ENCODE assay signal across 21 cellular contexts in the genomic region with DNA sequence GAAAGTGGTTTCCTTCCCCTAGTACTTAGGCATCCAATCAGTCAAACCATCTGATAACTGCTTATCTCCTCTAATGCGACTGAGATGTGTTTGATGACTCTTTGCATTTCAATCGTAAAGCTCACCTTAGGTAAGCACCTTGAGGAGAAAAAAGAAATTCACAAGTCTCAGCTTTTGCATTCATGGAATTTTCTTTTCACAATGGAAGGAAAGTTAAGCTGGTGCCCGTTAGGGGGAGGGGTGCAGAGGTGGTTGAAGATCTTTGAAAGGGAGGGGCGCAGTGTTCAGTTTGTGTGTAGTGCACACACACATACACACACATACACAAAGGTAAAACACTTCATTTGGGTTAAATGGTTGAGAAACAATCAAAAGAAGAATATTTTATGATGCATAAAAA.
DNase-seq lines count a peak whose midpoint lies in the region; ATAC-seq, FAIRE-seq and TF ChIP-seq lines count a peak whose summit lies in the region.
"Had no signal": no experiment of that assay in that cellular context is flagged by ENCODE, and none has a peak within 500 bp of the region (broad histone marks: within the 10 kb centered on the region; RNA-seq: fewer than 3 reads in every experiment).

No MANE protein-coding gene starts in this region.

- H3K27ac Mint-ChIP-seq in Caco-2 (ENCODE audit: unreplicated experiment), result peak overlapping the region; percentile 77
- peak overlapping the region; percentile 62 for H3K27ac Mint-ChIP-seq in endodermal cell
- peak overlapping the region; percentile 15 for H3K27ac Mint-ChIP-seq in nephron progenitor cell
- H3K27ac Mint-ChIP-seq: CD4-positive, alpha-beta memory T cell; T-cell had no signal

- H3K36me3 Mint-ChIP-seq in Caco-2 (ENCODE audit: insufficient read depth, unreplicated experiment), result no peaks in the 10 kb centered on the region
- no peaks in the 10 kb centered on the region for H3K36me3 Mint-ChIP-seq in endodermal cell (ENCODE audit: low read depth)
- H3K36me3 Mint-ChIP-seq in nephron progenitor cell (ENCODE audit: low read depth), result no peaks in the 10 kb centered on the region
- H3K36me3 Mint-ChIP-seq: CD4-positive, alpha-beta memory T cell; T-cell had no signal

- CTCF ChIA-PET in Caco-2 (lab: Charles Lee), result interaction anchor here (0.6 to 1.8 kb wide), 7 partner anchors 53 to 194 kb away, joined by 3 to 8 read pairs (median 4); partner anchors contain the start of gene ATP9A

- POLR2A ChIA-PET in Caco-2 (lab: Charles Lee), result interaction anchor here (0.6 to 0.7 kb wide), 2 partner anchors 45 to 60 kb away, joined by 3 read pairs; no protein-coding TSS in a partner anchor

- peaks cover 52% of the 10 kb centered on the region for H3K4me1 ChIP-seq in Caco-2
- H3K4me1 ChIP-seq in endodermal cell (ENCODE audit: control insufficient read depth, insufficient read depth, low read length), result peaks cover 18% of the 10 kb centered on the region
- no peaks in the 10 kb centered on the region for H3K4me1 ChIP-seq in lower lobe of right lung

- no peaks in the 10 kb centered on the region for H3K9me3 Mint-ChIP-seq in Caco-2 (ENCODE audit: unreplicated experiment)
- no peaks in the 10 kb centered on the region for H3K9me3 Mint-ChIP-seq in endodermal cell
- no peaks in the 10 kb centered on the region for H3K9me3 Mint-ChIP-seq in nephron progenitor cell
- H3K9me3 Mint-ChIP-seq: CD4-positive, alpha-beta memory T cell; T-cell had no signal

- H3K4me1 Mint-ChIP-seq in Caco-2 (ENCODE audit: low read depth, unreplicated experiment), result peaks cover 49% of the 10 kb centered on the region
- peaks cover 45% of the 10 kb centered on the region for H3K4me1 Mint-ChIP-seq in endodermal cell
- H3K4me1 Mint-ChIP-seq in nephron progenitor cell, result peaks cover 35% of the 10 kb centered on the region
- H3K4me1 Mint-ChIP-seq: CD4-positive, alpha-beta memory T cell; T-cell had no signal

- no peak overlapping the region for H3K9ac ChIP-seq in endodermal cell (ENCODE audit: extremely low read depth, low read length, poor library complexity, severe bottlenecking)
- H3K9ac ChIP-seq: GM23248, SK-N-SH had no signal

- DNase-seq in Caco-2 (peak; percentile 62 to 72), HTR-8/SVneo (ENCODE audit: insufficient read length, low spot score) (no peak), endodermal cell (peak; percentile 75), nephron progenitor cell (no peak), DMS79 (lab: John Stamatoyannopoulos, UW) (no peak), KG1 (lab: John Stamatoyannopoulos, UW) (no peak), lower lobe of right lung (no peak), NCI-H2081 (lab: John Stamatoyannopoulos, UW) (no peak)
- DNase-seq: 8988T; CD4-positive, alpha-beta memory T cell; DND-41; GDM1; GM23248; NCI-H1436; NCI-H2029 treated with DMSO at 0.1 percent for 48 hours; NCI-H510A; Right ventricle myocardium superior; SK-N-SH; T-cell had no signal

- no peak overlapping the region for H3K4me3 ChIP-seq in Caco-2 (ENCODE audit: low read depth, low read length)
- H3K4me3 ChIP-seq in endodermal cell (ENCODE audit: low read length), result peak overlapping the region; percentile 62
- H3K4me3 ChIP-seq in lower lobe of right lung, result no peak overlapping the region
- H3K4me3 ChIP-seq: GM12878, GM23248 had no signal

- intact Hi-C loops in Caco-2 (cut with micrococcal nuclease; ENCODE audit: unreplicated experiment), result loop anchor here (1.0 to 2.0 kb wide), 3 partner anchors 17 to 29 kb away; no protein-coding TSS in a partner anchor
- intact Hi-C loops in lower lobe of right lung (cut with DNase I), result no loop called here

- H3K4me3 Mint-ChIP-seq in Caco-2 (ENCODE audit: unreplicated experiment) (peak overlapping the region; percentile 66), endodermal cell (peak overlapping the region; percentile 35), nephron progenitor cell (no peak overlapping the region)
- H3K4me3 Mint-ChIP-seq: CD4-positive, alpha-beta memory T cell; T-cell had no signal

- 0 to 8% methylated on average over 1 to 3 of the region's 4 CpGs for WGBS in endodermal cell (ENCODE audit: insufficient coverage in 1 of 2, insufficient read length in 1 of 2), 2 experiments

- peak; percentile 13 for FAIRE-seq in HTR-8/SVneo (lab: Jason Lieb, UNC)
- FAIRE-seq: GM12878, RCC 7860 had no signal

- ATAC-seq in lower lobe of right lung, result no peak
- ATAC-seq: GM12878, T-cell had no signal

- no peaks in the 10 kb centered on the region for H3K36me3 ChIP-seq in Caco-2 (ENCODE audit: control insufficient read depth, insufficient read depth, low read length)
- H3K36me3 ChIP-seq in endodermal cell (ENCODE audit: control insufficient read depth, insufficient read depth, low read length), result no peaks in the 10 kb centered on the region
- no peaks in the 10 kb centered on the region for H3K36me3 ChIP-seq in lower lobe of right lung

- H3K27me3 ChIP-seq in Caco-2 (replicated peaks; ENCODE audit: control insufficient read depth, insufficient read depth, low read length), result no peaks in the 10 kb centered on the region
- no peaks in the 10 kb centered on the region for H3K27me3 ChIP-seq in endodermal cell (ENCODE audit: control insufficient read depth, insufficient read depth, low read length, poor library complexity, severe bottlenecking)
- no peaks in the 10 kb centered on the region for H3K27me3 ChIP-seq in lower lobe of right lung (ENCODE audit: low read depth)

- H3K9me3 ChIP-seq in Caco-2 (no peaks in the 10 kb centered on the region), endodermal cell (ENCODE audit: control insufficient read depth, low read length) (no peaks in the 10 kb centered on the region), lower lobe of right lung (no peaks in the 10 kb centered on the region)
- H3K9me3 ChIP-seq: SK-N-SH had no signal

- no peak for TF ChIP-seq CTCF in Caco-2 (IDR thresholded peaks at IDR 0.05; ENCODE audit: insufficient read depth in 1 of 2, low read depth in 1 of 2, low read length in 1 of 2, severe bottlenecking in 1 of 2, unreplicated experiment in 1 of 2)
- TF ChIP-seq CTCF in endodermal cell (conservative IDR thresholded peaks at IDR 0.05), result no peak
- TF ChIP-seq CTCF in nephron progenitor cell (IDR thresholded peaks at IDR 0.05), result no peak
- no peak for TF ChIP-seq CTCF in lower lobe of right lung (IDR thresholded peaks at IDR 0.05)

- H3K27ac ChIP-seq in endodermal cell (ENCODE audit: low read depth, low read length), result no peak overlapping the region
- no peak overlapping the region for H3K27ac ChIP-seq in lower lobe of right lung
- H3K27ac ChIP-seq: GM23248 had no signal

- no TSS peak for BruUV-seq in Caco-2 (replicated peaks; lab: Mats Ljungman, UMichigan)

- H3K27me3 Mint-ChIP-seq in Caco-2 (ENCODE audit: insufficient read depth, unreplicated experiment) (no peaks in the 10 kb centered on the region), endodermal cell (ENCODE audit: insufficient read depth) (peaks cover 2% of the 10 kb centered on the region), nephron progenitor cell (ENCODE audit: low read depth, poor library complexity) (no peaks in the 10 kb centered on the region)

Comparison
In these comparisons a context has a peak if more than half of its experiments do, and no peak if none do; other contexts are left out.
1. DNase-seq: peak in Caco-2 (2 of 2) and endodermal cell (single experiment); none in HTR-8/SVneo (single experiment), nephron progenitor cell (single experiment), DMS79 (single experiment), KG1 (single experiment), lower lobe of right lung (single experiment) and NCI-H2081 (0 of 2).
2. H3K27ac Mint-ChIP-seq: peak in every context shown above with its lines; median percentile 77 in Caco-2; 62 in endodermal cell; 15 in nephron progenitor cell.